In the genomic region with DNA sequence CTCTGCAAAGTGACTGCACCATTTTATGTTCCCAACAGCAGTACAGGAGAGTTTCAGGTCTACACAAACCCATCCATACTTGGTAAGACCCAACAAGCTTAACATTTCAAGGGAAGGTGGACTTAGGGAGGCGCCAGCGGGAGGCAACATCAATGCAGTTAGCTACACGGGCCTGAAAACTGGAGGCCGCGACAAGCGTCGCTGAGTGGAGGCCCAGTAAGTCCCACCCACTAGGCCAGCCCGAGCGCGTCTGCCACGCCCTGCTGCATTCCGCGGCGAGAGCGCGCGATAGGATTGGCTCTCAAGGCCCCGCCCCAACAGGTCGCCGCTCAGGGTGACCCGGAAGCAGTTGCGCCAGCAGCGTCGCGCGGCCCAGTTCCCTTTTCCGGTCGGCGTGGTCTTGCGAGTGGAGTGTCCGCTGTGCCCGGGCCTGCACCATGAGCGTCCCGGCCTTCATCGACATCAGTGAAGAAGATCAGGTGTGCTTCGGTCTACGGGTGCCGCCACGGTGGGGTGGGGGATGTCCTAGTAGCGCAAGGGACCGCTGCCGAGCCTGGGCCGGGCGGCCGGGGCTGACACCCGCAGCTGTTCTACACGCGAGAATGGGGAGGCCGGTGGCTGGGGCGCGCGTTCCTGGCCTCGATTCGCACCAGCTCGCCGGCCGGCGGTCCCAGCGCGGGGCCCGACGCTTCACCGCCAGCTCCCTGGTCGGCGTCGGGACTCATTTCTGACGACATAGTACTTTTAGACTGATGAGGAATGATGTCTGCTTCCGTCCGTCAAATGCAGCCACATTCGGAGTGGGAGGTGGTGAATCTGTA, we compare ENCODE assay signal across 8 cellular contexts.
DNase-seq lines count a peak whose midpoint lies in the region; FAIRE-seq and TF ChIP-seq lines count a peak whose summit lies in the region.

EIF3M (plus strand) TSS at position 381 of the 821 bp plus-strand sequence; CDS start at position 438, 57 bp downstream.

- H2AFZ ChIP-seq in Loucy (ENCODE audit: low read length): peak within 1 kb of the TSS; percentile 76

- H3K36me3 ChIP-seq in Loucy (ENCODE audit: insufficient read depth, low read length): peaks cover 7% of the 10 kb centered on the region; the same call in 1 of the 2 replicates

- H3K4me3 ChIP-seq in Loucy (ENCODE audit: low read length, poor library complexity, severe bottlenecking) (peak within 1 kb of the TSS; percentile 86), fibroblast of pulmonary artery (replicated peaks; ENCODE audit: low read depth, low read length) (peak within 1 kb of the TSS; percentile 82)

- H3K9me3 Mint-ChIP-seq in nephron: no peaks in the 10 kb centered on the region
- no peaks in the 10 kb centered on the region for H3K9me3 Mint-ChIP-seq in stimulated activated naive CD8-positive, alpha-beta T cell treated with anti-CD3 and anti-CD28 coated beads, Interleukin-15, Interleukin-2, amounts not matched to agents 100 ng/mL and 50 ng/mL, for 24 hours

- DNase-seq in EL (peak; percentile 95), H54 (ENCODE audit: insufficient read length, low spot score) (peak; percentile 89), fibroblast of pulmonary artery (ENCODE audit: low read depth) (peak; percentile 97)
- peak; percentile 94 for DNase-seq in activated T-helper 9 cell treated with anti-CD3 and anti-CD28 coated beads, Interleukin-2, amount 50 U/mL, for 16 hours (ENCODE audit: low read depth)

- H3K27me3 ChIP-seq in Loucy (ENCODE audit: insufficient read depth, low read length, poor library complexity, severe bottlenecking): no peaks in the 10 kb centered on the region

- H3K9me3 ChIP-seq in Loucy (ENCODE audit: insufficient read depth, low read depth, low read length): no peaks in the 10 kb centered on the region

- peak; percentile 85 for TF ChIP-seq POLR2A in H54 (IDR thresholded peaks at IDR 0.05; ENCODE audit: low read depth, low read length)
- TF ChIP-seq POLR2A in Raji (IDR thresholded peaks at IDR 0.05; ENCODE audit: insufficient read depth, low read depth, low read length): peak; percentile 92

- H3K9ac ChIP-seq in Loucy (ENCODE audit: low read depth, low read length, poor library complexity, severe bottlenecking): peak within 1 kb of the TSS; percentile 92

- peak within 1 kb of the TSS; percentile 96 to 98 (median 97) for H3K4me3 Mint-ChIP-seq in nephron
- peak within 1 kb of the TSS; percentile 99 for H3K4me3 Mint-ChIP-seq in stimulated activated naive CD8-positive, alpha-beta T cell treated with anti-CD3 and anti-CD28 coated beads, Interleukin-15, Interleukin-2, amounts not matched to agents 100 ng/mL and 50 ng/mL, for 24 hours

- H3K79me2 ChIP-seq in Loucy (ENCODE audit: insufficient read depth, low read length): peaks cover 54% of the 10 kb centered on the region

- peak within 1 kb of the TSS; percentile 94 for H3K4me2 ChIP-seq in Loucy (ENCODE audit: low read depth, low read length, poor library complexity, severe bottlenecking)

- peak; percentile 90 for FAIRE-seq in H54 (lab: Jason Lieb, UNC)

- H3K36me3 Mint-ChIP-seq in nephron (ENCODE audit: low read depth): peaks cover 24% of the 10 kb centered on the region
- peaks cover 41% of the 10 kb centered on the region for H3K36me3 Mint-ChIP-seq in stimulated activated naive CD8-positive, alpha-beta T cell treated with anti-CD3 and anti-CD28 coated beads, Interleukin-15, Interleukin-2, amounts not matched to agents 100 ng/mL and 50 ng/mL, for 24 hours (ENCODE audit: low read depth)

- peaks cover 24% of the 10 kb centered on the region for H3K4me1 Mint-ChIP-seq in nephron
- peaks cover 47% of the 10 kb centered on the region for H3K4me1 Mint-ChIP-seq in stimulated activated naive CD8-positive, alpha-beta T cell treated with anti-CD3 and anti-CD28 coated beads, Interleukin-15, Interleukin-2, amounts not matched to agents 100 ng/mL and 50 ng/mL, for 24 hours (ENCODE audit: low read depth)

- no peaks in the 10 kb centered on the region for H3K9me2 ChIP-seq in Loucy (replicated peaks; ENCODE audit: low read depth, low read length)

- no peaks in the 10 kb centered on the region for H3K27me3 Mint-ChIP-seq in nephron (ENCODE audit: low read depth)
- H3K27me3 Mint-ChIP-seq in stimulated activated naive CD8-positive, alpha-beta T cell treated with anti-CD3 and anti-CD28 coated beads, Interleukin-15, Interleukin-2, amounts not matched to agents 100 ng/mL and 50 ng/mL, for 24 hours: no peaks in the 10 kb centered on the region

- H3K27ac Mint-ChIP-seq in nephron: peak within 1 kb of the TSS; percentile 95 to 98 (median 97)
- H3K27ac Mint-ChIP-seq in stimulated activated naive CD8-positive, alpha-beta T cell treated with anti-CD3 and anti-CD28 coated beads, Interleukin-15, Interleukin-2, amounts not matched to agents 100 ng/mL and 50 ng/mL, for 24 hours: peak within 1 kb of the TSS; percentile 99

- peaks cover 44% of the 10 kb centered on the region for H3K4me1 ChIP-seq in Loucy (ENCODE audit: insufficient read depth, low read length, poor library complexity, severe bottlenecking)

- peaks cover 40% of the 10 kb centered on the region for H4K20me1 ChIP-seq in Loucy (ENCODE audit: insufficient read depth, low read length, poor library complexity, severe bottlenecking)

- no peak for TF ChIP-seq CTCF in Loucy (conservative IDR thresholded peaks at IDR 0.05; ENCODE audit: low read length)
- TF ChIP-seq CTCF in fibroblast of pulmonary artery (IDR thresholded peaks at IDR 0.05; ENCODE audit: low read length, missing control alignments): no peak
- TF ChIP-seq CTCF in nephron (IDR thresholded peaks at IDR 0.05; ENCODE audit: unreplicated experiment in 3 of 3): no peak

- H3F3A ChIP-seq in Loucy (ENCODE audit: low read depth): no peaks in the 10 kb centered on the region

Comparison
In these comparisons a context has a peak if more than half of its experiments do, and no peak if none do; other contexts are left out.
1. Peak in every context shown above with its lines: DNase-seq and H3K4me3 ChIP-seq.